19 cellular contexts compared by ENCODE assay signal in the genomic region with DNA sequence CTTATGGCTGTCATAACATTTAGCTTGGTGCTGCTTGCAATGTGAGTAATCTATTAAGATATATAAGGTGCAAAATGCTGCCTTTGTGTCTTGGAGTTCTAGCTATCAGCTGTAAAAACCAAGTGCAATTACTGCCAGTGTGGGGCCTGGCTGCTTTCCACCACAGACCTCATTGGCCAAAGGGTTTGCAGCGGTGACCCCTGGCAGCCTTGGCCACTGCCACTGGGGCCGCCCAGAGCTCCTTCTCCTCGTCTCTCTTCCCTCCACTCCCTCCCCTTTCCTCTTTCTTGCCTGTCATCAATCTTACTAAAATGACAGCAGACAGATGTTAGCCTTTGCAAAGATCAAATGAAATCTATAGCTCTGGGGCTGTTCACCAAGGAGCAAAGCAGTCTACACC.
"Had no signal": no experiment of that assay in that cellular context is flagged by ENCODE, and none has a peak within 500 bp of the region (broad histone marks: within the 10 kb centered on the region; RNA-seq: fewer than 3 reads in every experiment).

No MANE protein-coding gene starts in this region.

- H3K4me3 Mint-ChIP-seq: activated CD4-positive, alpha-beta memory T cell treated with anti-CD3 and anti-CD28 coated beads, Interleukin-2, amount 10 ng/mL, durations not matched to agents 7 days and 5 days; activated CD8-positive, alpha-beta memory T cell treated with anti-CD3 and anti-CD28 coated beads, Interleukin-2, amount 10 ng/mL, durations not matched to agents 7 days and 5 days; activated naive CD8-positive, alpha-beta T cell treated with anti-CD3 and anti-CD28 coated beads for 36 hours; neural crest cell; stimulated activated naive CD8-positive, alpha-beta T cell treated with anti-CD3 and anti-CD28 coated beads, Interleukin-15, Interleukin-2, amounts not matched to agents 100 ng/mL and 50 ng/mL, for 24 hours; WTC11 had no signal

- H3K36me3 Mint-ChIP-seq: activated CD8-positive, alpha-beta memory T cell treated with anti-CD3 and anti-CD28 coated beads, Interleukin-2, amount 10 ng/mL, durations not matched to agents 7 days and 5 days; activated naive CD8-positive, alpha-beta T cell treated with anti-CD3 and anti-CD28 coated beads for 36 hours; WTC11 had no signal

- H3K27ac Mint-ChIP-seq: activated CD4-positive, alpha-beta memory T cell treated with anti-CD3 and anti-CD28 coated beads, Interleukin-2, amount 10 ng/mL, durations not matched to agents 7 days and 5 days; activated CD8-positive, alpha-beta memory T cell treated with anti-CD3 and anti-CD28 coated beads, Interleukin-2, amount 10 ng/mL, durations not matched to agents 7 days and 5 days; activated naive CD8-positive, alpha-beta T cell treated with anti-CD3 and anti-CD28 coated beads for 36 hours; progenitor cell of endocrine pancreas; stimulated activated naive CD8-positive, alpha-beta T cell treated with anti-CD3 and anti-CD28 coated beads, Interleukin-15, Interleukin-2, amounts not matched to agents 100 ng/mL and 50 ng/mL, for 24 hours; WTC11 had no signal

- H3K4me2 ChIP-seq: hepatocyte had no signal

- H3K4me1 ChIP-seq: tibial nerve had no signal

- H3K27me3 Mint-ChIP-seq: activated CD4-positive, alpha-beta memory T cell treated with anti-CD3 and anti-CD28 coated beads, Interleukin-2, amount 10 ng/mL, durations not matched to agents 7 days and 5 days; activated CD8-positive, alpha-beta memory T cell treated with anti-CD3 and anti-CD28 coated beads, Interleukin-2, amount 10 ng/mL, durations not matched to agents 7 days and 5 days; activated naive CD8-positive, alpha-beta T cell treated with anti-CD3 and anti-CD28 coated beads for 36 hours; stimulated activated naive CD8-positive, alpha-beta T cell treated with anti-CD3 and anti-CD28 coated beads, Interleukin-15, Interleukin-2, amounts not matched to agents 100 ng/mL and 50 ng/mL, for 24 hours had no signal

- H2AFZ ChIP-seq: hepatocyte had no signal

- H3K79me2 ChIP-seq: hepatocyte had no signal

- H3K36me3 ChIP-seq: cardiac muscle cell, tibial nerve, uterus had no signal

- H3K4me3 ChIP-seq: cardiac muscle cell, hepatocyte, lung, tibial nerve, uterus had no signal

- H3K27ac ChIP-seq: cardiac muscle cell, hepatocyte, tibial nerve, uterus had no signal

- H3K4me1 Mint-ChIP-seq: activated CD4-positive, alpha-beta memory T cell treated with anti-CD3 and anti-CD28 coated beads, Interleukin-2, amount 10 ng/mL, durations not matched to agents 7 days and 5 days; activated CD8-positive, alpha-beta memory T cell treated with anti-CD3 and anti-CD28 coated beads, Interleukin-2, amount 10 ng/mL, durations not matched to agents 7 days and 5 days; activated naive CD8-positive, alpha-beta T cell treated with anti-CD3 and anti-CD28 coated beads for 36 hours had no signal

- H3K27me3 ChIP-seq: cardiac muscle cell, hepatocyte, tibial nerve, uterus had no signal

- DNase-seq: activated CD4-positive, alpha-beta memory T cell treated with anti-CD3 and anti-CD28 coated beads, Interleukin-2, amount 10 ng/mL, durations not matched to agents 7 days and 5 days; activated CD4-positive, alpha-beta T cell treated with anti-CD3 and anti-CD28 coated beads for 4 hours; activated CD8-positive, alpha-beta memory T cell treated with anti-CD3 and anti-CD28 coated beads, Interleukin-2, amount 10 ng/mL, durations not matched to agents 7 days and 5 days; activated naive CD8-positive, alpha-beta T cell treated with anti-CD3 and anti-CD28 coated beads for 36 hours; amniotic stem cell; dermis blood vessel endothelial cell; effector memory CD4-positive, alpha-beta T cell; midbrain; stimulated activated CD4-positive, alpha-beta T cell treated with anti-CD3 and anti-CD28 coated beads, Interleukin-12 subunit alpha, Interleukin-12 subunit beta, amount 100 ng/mL, for 4 hours; stimulated activated CD4-positive, alpha-beta T cell treated with anti-CD3 and anti-CD28 coated beads, Interleukin-2, amount 100 ng/mL, for 24 hours; uterus had no signal

- H3K9me3 Mint-ChIP-seq: activated CD4-positive, alpha-beta memory T cell treated with anti-CD3 and anti-CD28 coated beads, Interleukin-2, amount 10 ng/mL, durations not matched to agents 7 days and 5 days; activated naive CD8-positive, alpha-beta T cell treated with anti-CD3 and anti-CD28 coated beads for 36 hours; neural crest cell; stimulated activated naive CD8-positive, alpha-beta T cell treated with anti-CD3 and anti-CD28 coated beads, Interleukin-15, Interleukin-2, amounts not matched to agents 100 ng/mL and 50 ng/mL, for 24 hours; WTC11 had no signal

- ATAC-seq: activated CD8-positive, alpha-beta memory T cell treated with anti-CD3 and anti-CD28 coated beads, Interleukin-2, amount 10 ng/mL, durations not matched to agents 7 days and 5 days; WTC11 had no signal
